13 cellular contexts compared by ENCODE assay signal in the genomic region with DNA sequence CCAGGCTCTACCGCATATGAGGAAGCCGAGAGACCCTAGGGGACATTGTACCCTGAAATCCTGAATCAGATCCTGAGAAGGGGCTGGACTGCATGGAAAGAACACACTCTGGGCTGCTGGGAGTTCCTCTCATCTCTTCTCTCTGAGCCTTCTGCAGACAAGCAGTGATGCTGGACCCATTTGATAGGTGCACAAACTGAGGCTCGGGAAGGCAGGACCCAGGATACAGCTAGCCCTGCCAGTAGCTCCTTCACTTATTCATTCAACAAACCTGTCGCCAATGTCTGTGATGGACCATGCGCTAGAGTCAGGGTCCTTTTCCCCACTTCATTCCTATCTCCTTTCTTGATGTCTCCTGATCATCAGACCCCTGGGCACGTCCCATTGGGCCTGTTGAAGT. TPM values are rescaled to one million over a fixed set of nuclear protein-coding genes. Genes with fewer than 3 reads are reported as not detected.
DNase-seq lines count a peak whose midpoint lies in the region; ATAC-seq and TF ChIP-seq lines count a peak whose summit lies in the region.
"Had no signal": no experiment of that assay in that cellular context is flagged by ENCODE, and none has a peak within 500 bp of the region (broad histone marks: within the 10 kb centered on the region; RNA-seq: fewer than 3 reads in every experiment).

No MANE protein-coding gene starts in this region.

- peaks cover 15% of the 10 kb centered on the region for H3K79me1 ChIP-seq in H9 (ENCODE audit: insufficient read depth, low read depth, low read length, poor library complexity, severe bottlenecking)
- peaks cover 17% of the 10 kb centered on the region for H3K79me1 ChIP-seq in mesendoderm (ENCODE audit: low read length)

- H2BK5ac ChIP-seq in H9 (ENCODE audit: insufficient read length, low read length) = no peak overlapping the region
- no peak overlapping the region for H2BK5ac ChIP-seq in mesendoderm (ENCODE audit: low read length)

- H3K9me3 ChIP-seq in BLaER1 treated with 17β-estradiol and CSF1 and Interleukin-3, amounts not matched to agents 10 nM and 100 nM (replicated peaks in 1 of 11) = no peaks in the 10 kb centered on the region
- H3K9me3 ChIP-seq in H9 (ENCODE audit: control insufficient read depth, low read depth, low read length) = no peaks in the 10 kb centered on the region
- H3K9me3 ChIP-seq: sigmoid colon had no signal

- no peak overlapping the region for H4K5ac ChIP-seq in H9 (ENCODE audit: insufficient read length, low read depth, low read length)
- no peak overlapping the region for H4K5ac ChIP-seq in mesendoderm (ENCODE audit: low read length)

- no peak overlapping the region for H2BK15ac ChIP-seq in H9 (ENCODE audit: low read depth, low read length)
- H2BK15ac ChIP-seq in mesendoderm (replicated peaks; ENCODE audit: low read depth) = no peak overlapping the region

- intact Hi-C loops in Right ventricle myocardium superior (cut with DNase I) = no loop called here

- H3K27me3 ChIP-seq in BLaER1 treated with 17β-estradiol and CSF1 and Interleukin-3, amounts not matched to agents 10 nM and 100 nM = no peaks in the 10 kb centered on the region
- H3K27me3 ChIP-seq in H9 (ENCODE audit: insufficient read depth, low read length) = no peaks in the 10 kb centered on the region
- H3K27me3 ChIP-seq in mesendoderm (ENCODE audit: insufficient read depth, low read length, poor library complexity) = no peaks in the 10 kb centered on the region

- no peak overlapping the region for H2AK5ac ChIP-seq in H9 (ENCODE audit: insufficient read length, low read length)
- no peak overlapping the region for H2AK5ac ChIP-seq in mesendoderm (ENCODE audit: low read length)

- H2BK12ac ChIP-seq in H9 (ENCODE audit: insufficient read length, low read depth, low read length) = no peak overlapping the region

- no peak overlapping the region for H2BK20ac ChIP-seq in H9 (ENCODE audit: low read depth, low read length, poor library complexity, severe bottlenecking)

- H3K4me3 Mint-ChIP-seq in H9 = peak overlapping the region; percentile 94 to 98
- peak overlapping the region; percentile 80 for H3K4me3 Mint-ChIP-seq in activated naive CD8-positive, alpha-beta T cell treated with anti-CD3 and anti-CD28 coated beads for 36 hours
- H3K4me3 Mint-ChIP-seq: HFFc6 had no signal

- H2AFZ ChIP-seq in H9 (ENCODE audit: low read length) = no peak overlapping the region

- peaks cover 0 to 55% (median 46%) of the 10 kb centered on the region in 11 experiments; a peak in 17 of 22 replicates for H4K20me1 ChIP-seq in BLaER1 treated with 17β-estradiol and CSF1 and Interleukin-3, amounts not matched to agents 10 nM and 100 nM
- H4K20me1 ChIP-seq in H9 (ENCODE audit: control insufficient read depth, insufficient read depth, insufficient read length) = no peaks in the 10 kb centered on the region

- no peak overlapping the region for H3K56ac ChIP-seq in H9 (ENCODE audit: insufficient read length, low read depth, low read length)
- peak overlapping the region; percentile 96 for H3K56ac ChIP-seq in mesendoderm (ENCODE audit: low read length)

- H3K4ac ChIP-seq in H9 (ENCODE audit: low read depth, low read length) (no peak overlapping the region), mesendoderm (ENCODE audit: low read depth, low read length) (no peak overlapping the region)

- H3K4me1 ChIP-seq in BLaER1 treated with 17β-estradiol and CSF1 and Interleukin-3, amounts not matched to agents 10 nM and 100 nM = peaks cover 32 to 83% (median 77%) of the 10 kb centered on the region in 10 experiments
- H3K4me1 ChIP-seq in H9 (ENCODE audit: insufficient read depth, low read length) (peaks cover 9% of the 10 kb centered on the region; the same call in 1 of the 2 replicates), mesendoderm (ENCODE audit: control insufficient read depth, low read depth, low read length) (peaks cover 4% of the 10 kb centered on the region)

- H3T11ph ChIP-seq in H9 (ENCODE audit: low read length) = no peak overlapping the region

- H3K27ac Mint-ChIP-seq in H9 = peak overlapping the region in 2 of 3 experiments; percentile 92 to 97; a peak in 2 of 7 replicates
- H3K27ac Mint-ChIP-seq in activated naive CD8-positive, alpha-beta T cell treated with anti-CD3 and anti-CD28 coated beads for 36 hours = peak overlapping the region; percentile 66
- H3K27ac Mint-ChIP-seq: HFFc6 had no signal

- H3K79me2 ChIP-seq in H9 (ENCODE audit: insufficient read depth, low read length) (peaks cover 28% of the 10 kb centered on the region; the same call in 1 of the 2 replicates), mesendoderm (ENCODE audit: control insufficient read depth, insufficient read depth, low read length) (peaks cover 39% of the 10 kb centered on the region)

- H3K9me3 Mint-ChIP-seq in H9 = no peaks in the 10 kb centered on the region
- H3K9me3 Mint-ChIP-seq in activated naive CD8-positive, alpha-beta T cell treated with anti-CD3 and anti-CD28 coated beads for 36 hours = no peaks in the 10 kb centered on the region
- H3K9me3 Mint-ChIP-seq: HFFc6 had no signal

- H3K27me3 Mint-ChIP-seq in H9 (ENCODE audit: low read depth) = no peaks in the 10 kb centered on the region; the same call in 1 of the 2 replicates
- no peaks in the 10 kb centered on the region for H3K27me3 Mint-ChIP-seq in activated naive CD8-positive, alpha-beta T cell treated with anti-CD3 and anti-CD28 coated beads for 36 hours

- H3K23ac ChIP-seq in H9 (ENCODE audit: insufficient read length, low read depth, low read length) (no peak overlapping the region), mesendoderm (ENCODE audit: low read length) (peak overlapping the region; percentile 54)

- no CpG with 5 or more reads among the region's 6 CpGs for WGBS in H9 (ENCODE audit: extremely low coverage, insufficient read length, low lambda C conversion rate)
- no CpG with 5 or more reads among the region's 6 CpGs for WGBS in mesendoderm (ENCODE audit: extremely low coverage, insufficient coverage, low lambda C conversion rate)

- peak overlapping the region in 6 of 11 experiments; percentile 89 to 93 (median 92); a peak in 7 of 22 replicates for H3K27ac ChIP-seq in BLaER1 treated with 17β-estradiol and CSF1 and Interleukin-3, amounts not matched to agents 10 nM and 100 nM
- H3K27ac ChIP-seq in H9 (ENCODE audit: insufficient read length, low read depth, low read length) (no peak overlapping the region), mesendoderm (ENCODE audit: low read depth, low read length) (no peak overlapping the region)
- H3K27ac ChIP-seq: sigmoid colon had no signal

- H3K18ac ChIP-seq in H9 (ENCODE audit: insufficient read length, low read depth, low read length) (no peak overlapping the region), mesendoderm (ENCODE audit: low read length) (no peak overlapping the region)

- H3K36me3 Mint-ChIP-seq in H9 (ENCODE audit: insufficient read depth in 1 of 3, low read depth in 3 of 3) = peaks cover 13 to 33% (median 22%) of the 10 kb centered on the region in 3 experiments; a peak in 6 of 7 replicates
- H3K36me3 Mint-ChIP-seq in activated naive CD8-positive, alpha-beta T cell treated with anti-CD3 and anti-CD28 coated beads for 36 hours = peaks cover 5% of the 10 kb centered on the region

- H3K36me3 ChIP-seq in BLaER1 treated with 17β-estradiol and CSF1 and Interleukin-3, amounts not matched to agents 10 nM and 100 nM = peaks cover 0 to 22% (median 7%) of the 10 kb centered on the region in 11 experiments; a peak in 11 of 22 replicates
- no peaks in the 10 kb centered on the region for H3K36me3 ChIP-seq in mesendoderm (ENCODE audit: control insufficient read depth, insufficient read depth, low read length)
- H3K36me3 ChIP-seq: sigmoid colon had no signal

- DNase-seq in H9 (no peak), mesendoderm (no peak), iPS-NIHi11 (ENCODE audit: low spot score) (no peak), OCI-M1 (lab: John Stamatoyannopoulos, UW) (no peak), Right ventricle myocardium superior (no peak)
- DNase-seq in activated naive CD8-positive, alpha-beta T cell treated with anti-CD3 and anti-CD28 coated beads for 36 hours = no peak
- DNase-seq: HFFc6, kidney, MV-4-11, sigmoid colon, SW 1271 had no signal

- H3K14ac ChIP-seq in H9 (ENCODE audit: insufficient read depth, low read length) = no peak overlapping the region

- no peak for TF ChIP-seq CTCF in H9 (conservative IDR thresholded peaks at IDR 0.05)

- H3K9ac ChIP-seq in BLaER1 treated with 17β-estradiol and CSF1 and Interleukin-3, amounts not matched to agents 10 nM and 100 nM = peak overlapping the region in 9 of 11 experiments; percentile 74 to 99 (median 94); a peak in 15 of 22 replicates
- H3K9ac ChIP-seq in H9 (ENCODE audit: extremely low read depth, insufficient read length, low read length) (peak overlapping the region; percentile 60), mesendoderm (ENCODE audit: low read length) (peak overlapping the region; percentile 86)

- H2BK120ac ChIP-seq in H9 (ENCODE audit: low read depth, low read length, poor library complexity, severe bottlenecking) = no peak overlapping the region
- H2BK120ac ChIP-seq in mesendoderm (ENCODE audit: low read depth, low read length) = no peak overlapping the region

- H3K4me3 ChIP-seq in BLaER1 treated with 17β-estradiol and CSF1 and Interleukin-3, amounts not matched to agents 10 nM and 100 nM = peak overlapping the region in 9 of 10 experiments; percentile 87 to 100 (median 98); a peak in 15 of 20 replicates
- peak overlapping the region; percentile 85 for H3K4me3 ChIP-seq in mesendoderm (ENCODE audit: low read length)
- H3K4me3 ChIP-seq: sigmoid colon had no signal

- H3K4me2 ChIP-seq in BLaER1 treated with 17β-estradiol and CSF1 and Interleukin-3, amounts not matched to agents 10 nM and 100 nM = peak overlapping the region; percentile 92 to 100 (median 100); a peak in 21 of 22 replicates
- H3K4me2 ChIP-seq in H9 (ENCODE audit: insufficient read depth, insufficient read length, low read length) (peak overlapping the region; percentile 72), mesendoderm (ENCODE audit: low read length) (peak overlapping the region; percentile 71)

- no peak overlapping the region for H4K91ac ChIP-seq in H9 (ENCODE audit: insufficient read length, low read depth, low read length)

- no peak for ATAC-seq in GM21786 (IDR thresholded peaks at IDR 0.05; ENCODE audit: unreplicated experiment)
- no peak for ATAC-seq in Right ventricle myocardium superior (ENCODE audit: poor library complexity)

- H3K4me1 Mint-ChIP-seq in H9 = peaks cover 52% of the 10 kb centered on the region in 2 experiments
- peaks cover 51% of the 10 kb centered on the region for H3K4me1 Mint-ChIP-seq in activated naive CD8-positive, alpha-beta T cell treated with anti-CD3 and anti-CD28 coated beads for 36 hours

- H4K8ac ChIP-seq in H9 (replicated peaks; ENCODE audit: insufficient read length, low read depth, low read length) (no peak overlapping the region), mesendoderm (ENCODE audit: low read depth, low read length) (no peak overlapping the region)

- H3K23me2 ChIP-seq in H9 (ENCODE audit: insufficient read length, low read depth, low read length, poor library complexity, severe bottlenecking) = peaks cover 16% of the 10 kb centered on the region

RNA-seq across cellular contexts. Expression of a gene that starts 1.9 kb away (rescaled TPM):
- total RNA-seq in H9 (2021) = 65.5 and 69.7 TPM in 2 replicates
- total RNA-seq in activated naive CD8-positive, alpha-beta T cell treated with anti-CD3 and anti-CD28 coated beads for 36 hours = 1 to 10 TPM; 8.5 to 9.7 TPM
- polyA plus RNA-seq in mesendoderm (2013, experiment 1 of 2) = 43.5 TPM
- polyA plus RNA-seq in mesendoderm (2013, experiment 2 of 2) = 44.5 TPM
- total RNA-seq in Right ventricle myocardium superior = 2.0 TPM
- total RNA-seq: HFFc6 had no signal

Comparison
In these comparisons a context has a peak if more than half of its experiments do, and no peak if none do; other contexts are left out.
1. H3K27ac ChIP-seq: peak in BLaER1 treated with 17β-estradiol and CSF1 and Interleukin-3, amounts not matched to agents 10 nM and 100 nM (6 of 11); none in H9 (single experiment) and mesendoderm (single experiment).
2. Peak in every context shown above with its lines, with median percentiles within 50 percentile points of each other: H3K4me2 ChIP-seq and H3K9ac ChIP-seq.